25 cellular contexts compared by ENCODE assay signal in the genomic region with DNA sequence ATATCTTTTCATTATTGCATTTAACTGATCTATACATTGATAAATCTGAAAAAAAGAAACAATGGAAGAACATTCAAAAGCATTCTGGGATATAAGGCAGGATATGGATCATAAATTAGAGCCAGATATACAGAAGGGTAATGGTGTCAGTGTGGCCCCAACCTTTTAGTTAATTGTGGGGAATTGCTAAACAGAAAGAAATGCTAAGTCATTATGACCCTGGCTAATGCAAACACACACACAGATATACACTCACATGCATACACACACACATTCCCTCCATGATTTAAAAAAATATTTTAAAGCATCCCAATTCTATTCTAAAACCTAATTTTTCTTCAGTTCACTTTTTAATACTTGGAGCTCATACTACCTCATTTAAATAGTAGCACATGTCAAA.
"Had no signal": no experiment of that assay in that cellular context is flagged by ENCODE, and none has a peak within 500 bp of the region (broad histone marks: within the 10 kb centered on the region; RNA-seq: fewer than 3 reads in every experiment).

No MANE protein-coding gene starts in this region.

- DNase-seq: activated CD4-positive, alpha-beta T cell treated with anti-CD3 and anti-CD28 coated beads, Interleukin-2, amount 10 ng/mL, durations not matched to agents 24 days and 14 days; activated CD4-positive, alpha-beta T cell treated with anti-CD3 and anti-CD28 coated beads, Interleukin-2, amount 50 U/mL, for 48 hours; activated CD4-positive, CD25-positive, alpha-beta regulatory T cell; activated CD8-positive, alpha-beta T cell treated with anti-CD3 and anti-CD28 coated beads, Interleukin-2, amount 10 ng/mL, durations not matched to agents 7 days and 5 days; activated gamma-delta T cell; activated naive CD4-positive, alpha-beta T cell treated with Interleukin-2 at 50 U/mL for 16 hours; activated naive CD8-positive, alpha-beta T cell treated with anti-CD3 and anti-CD28 coated beads, Interleukin-2, amount 10 ng/mL, durations not matched to agents 7 days and 5 days; activated T-cell treated with anti-CD3 and anti-CD28 coated beads, Interleukin-2, amount 50 U/mL, for 24 hours; amygdala; NCI-H1048; NCI-H1105 treated with DMSO at 0.1 percent for 48 hours; NCI-H1436; NCI-H1694; NCI-H1930; NCI-H2081 treated with DMSO at 0.1 percent for 48 hours; NCI-H226; NCI-H446 treated with DMSO at 0.1 percent for 48 hours; NCI-H524; SHP77; SJCRH30; T1000; WERI-Rb-1 had no signal

- H3K4me3 ChIP-seq: ascending aorta, cardiac muscle cell, SJCRH30, SK-N-MC had no signal
